Comparison of ENCODE assay signal across 27 cellular contexts in the genomic region with DNA sequence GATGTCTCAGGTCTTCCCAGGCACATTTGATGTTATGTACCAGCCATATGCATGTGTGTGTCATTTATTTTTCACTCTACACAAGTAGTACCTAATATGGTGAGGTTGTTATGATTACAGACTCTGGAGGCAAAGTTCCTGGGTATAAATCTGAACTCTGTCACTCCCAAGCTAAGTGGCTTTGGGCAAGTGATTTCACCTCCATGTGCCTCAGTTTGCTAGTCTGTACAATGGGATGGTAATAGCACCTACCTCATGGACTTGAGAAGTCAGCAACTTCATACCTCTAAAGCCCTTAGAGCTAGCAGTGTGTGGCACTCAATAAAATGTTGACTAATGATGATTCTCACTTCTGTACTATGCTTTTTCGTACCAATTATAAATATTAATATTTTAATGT. TPM values are rescaled to one million over a fixed set of nuclear protein-coding genes. Genes with fewer than 3 reads are reported as not detected.
"Had no signal": no experiment of that assay in that cellular context is flagged by ENCODE, and none has a peak within 500 bp of the region (broad histone marks: within the 10 kb centered on the region; RNA-seq: fewer than 3 reads in every experiment).

No MANE protein-coding gene starts in this region.

- ATAC-seq: activated CD8-positive, alpha-beta T cell treated with anti-CD3 and anti-CD28 coated beads for 36 hours; activated naive CD8-positive, alpha-beta T cell treated with anti-CD3 and anti-CD28 coated beads, Interleukin-2, amount 50 U/mL, for 24 hours had no signal

- H3K4me3 ChIP-seq: ascending aorta had no signal

- H3K27ac ChIP-seq: ascending aorta, VCaP had no signal

- DNase-seq: activated B cell treated with CpG ODN at 0.5 μM for 24 hours; activated CD4-positive, alpha-beta memory T cell treated with anti-CD3 and anti-CD28 coated beads for 36 hours; activated CD4-positive, alpha-beta T cell treated with anti-CD3 and anti-CD28 coated beads for 4 hours; activated CD4-positive, alpha-beta T cell treated with anti-CD3 and anti-CD28 coated beads, Interleukin-2, amount 10 ng/mL, durations not matched to agents 24 days and 14 days; activated CD4-positive, alpha-beta T cell treated with anti-CD3 and anti-CD28 coated beads, Interleukin-2, amount 50 U/mL, for 1 hour; activated CD4-positive, alpha-beta T cell treated with anti-CD3 and anti-CD28 coated beads, Interleukin-2, amount 50 U/mL, for 4 hours; activated CD4-positive, CD25-positive, alpha-beta regulatory T cell treated with anti-CD3 and anti-CD28 coated beads, Interleukin-2, amount 50 U/mL, for 72 hours; activated CD8-positive, alpha-beta memory T cell treated with anti-CD3 and anti-CD28 coated beads, Interleukin-2, amount 50 U/mL, for 4 hours; activated CD8-positive, alpha-beta T cell treated with anti-CD3 and anti-CD28 coated beads for 36 hours; activated effector memory CD4-positive, alpha-beta T cell treated with Interleukin-2 at 50 U/mL for 16 hours; activated gamma-delta T cell; activated naive CD4-positive, alpha-beta T cell treated with anti-CD3 and anti-CD28 coated beads, Interleukin-2, amount 10 ng/mL, durations not matched to agents 7 days and 5 days; activated naive CD4-positive, alpha-beta T cell treated with Interleukin-2 at 50 U/mL for 16 hours; activated naive CD8-positive, alpha-beta T cell treated with anti-CD3 and anti-CD28 coated beads, Interleukin-2, amount 10 ng/mL, durations not matched to agents 7 days and 5 days; activated naive CD8-positive, alpha-beta T cell treated with anti-CD3 and anti-CD28 coated beads, Interleukin-2, amount 50 U/mL, for 24 hours; activated T-cell treated with anti-CD3 and anti-CD28 coated beads, Interleukin-2, amount 50 U/mL, for 24 hours; activated T-cell treated with anti-CD3 and anti-CD28 coated beads, Interleukin-2, amount 50 U/mL, for 48 hours; amygdala; anterior cingulate cortex; cerebellar nuclear complex; T-helper 1 cell; T-helper 2 cell; T-helper 9 cell had no signal

- FAIRE-seq: TTC549 had no signal

- H3K9me3 ChIP-seq: ascending aorta had no signal

- H3K27me3 ChIP-seq: ascending aorta had no signal

RNA-seq across cellular contexts. Expression of a gene that starts 27.7 kb away (rescaled TPM):
- total RNA-seq: activated CD4-positive, alpha-beta memory T cell treated with anti-CD3 and anti-CD28 coated beads for 36 hours; activated CD4-positive, alpha-beta T cell treated with anti-CD3 and anti-CD28 coated beads, Interleukin-2, amount 10 ng/mL, durations not matched to agents 24 days and 14 days; activated CD8-positive, alpha-beta memory T cell treated with anti-CD3 and anti-CD28 coated beads for 36 hours; activated CD8-positive, alpha-beta T cell treated with anti-CD3 and anti-CD28 coated beads for 36 hours; activated naive CD8-positive, alpha-beta T cell treated with anti-CD3 and anti-CD28 coated beads, Interleukin-2, amount 10 ng/mL, durations not matched to agents 7 days and 5 days; ascending aorta had no signal
